In the genomic region with DNA sequence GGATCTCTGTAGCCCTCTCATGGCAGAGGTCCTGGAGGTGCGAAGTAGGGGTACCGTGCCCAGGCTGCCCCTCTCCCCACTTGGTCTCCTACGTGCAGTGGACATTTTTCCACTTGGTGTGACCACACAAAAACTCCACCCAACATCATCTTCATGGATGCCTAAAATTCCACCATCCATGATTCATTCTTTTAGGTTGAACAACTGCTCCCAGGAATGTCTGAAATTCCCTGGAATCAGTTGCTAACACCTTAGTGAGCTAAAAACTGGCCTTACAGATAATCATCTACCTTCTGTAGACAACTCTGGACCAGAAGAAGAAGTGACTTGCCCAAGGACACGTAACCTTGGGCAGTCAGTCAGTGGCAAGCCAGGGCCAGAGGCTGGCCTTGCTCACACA, we compare ENCODE assay signal across 21 cellular contexts. TPM values are rescaled to one million over a fixed set of nuclear protein-coding genes. Genes with fewer than 3 reads are reported as not detected.
DNase-seq lines count a peak whose midpoint lies in the region; ATAC-seq and TF ChIP-seq lines count a peak whose summit lies in the region.
"Had no signal": no experiment of that assay in that cellular context is flagged by ENCODE, and none has a peak within 500 bp of the region (broad histone marks: within the 10 kb centered on the region; RNA-seq: fewer than 3 reads in every experiment).

No MANE protein-coding gene starts in this region.

- H3K27me3 ChIP-seq in RWPE2 (ENCODE audit: insufficient read depth, poor library complexity, severe bottlenecking) (no peaks in the 10 kb centered on the region), tibial nerve (no peaks in the 10 kb centered on the region)
- H3K27me3 ChIP-seq: BLaER1 treated with 17β-estradiol and CSF1 and Interleukin-3, amounts not matched to agents 10 nM and 100 nM; upper lobe of left lung had no signal

- peak; percentile 72 for ATAC-seq in RWPE2 (ENCODE audit: low read depth)
- ATAC-seq in GM18502 (IDR thresholded peaks at IDR 0.05; ENCODE audit: poor library complexity, unreplicated experiment) = no peak
- ATAC-seq: effector memory CD8-positive, alpha-beta T cell; naive thymus-derived CD8-positive, alpha-beta T cell; stimulated activated naive CD8-positive, alpha-beta T cell treated with anti-CD3 and anti-CD28 coated beads, Interleukin-15, amount 100 ng/mL, for 72 hours had no signal

- intact Hi-C loops in activated T-helper 2 cell treated with anti-CD3 and anti-CD28 coated beads, Interferon-gamma antibody, Interleukin-2, Interleukin-4, amounts not matched to agents 10 μg/mL and 5 μg/mL and 100 μg/mL, durations not matched to agents 14 hours and 24 hours and 36 hours (cut with micrococcal nuclease) = no loop called here

- peak overlapping the region; percentile 4; the same call in 1 of the 2 replicates for H3K4me3 Mint-ChIP-seq in HFFc6
- no peak overlapping the region for H3K4me3 Mint-ChIP-seq in activated T-helper 2 cell treated with anti-CD3 and anti-CD28 coated beads, Interferon-gamma antibody, Interleukin-2, Interleukin-4, amounts not matched to agents 10 μg/mL and 5 μg/mL and 100 μg/mL, durations not matched to agents 14 hours and 24 hours and 36 hours (ENCODE audit: low read depth)
- H3K4me3 Mint-ChIP-seq: activated CD4-positive, alpha-beta memory T cell treated with anti-CD3 and anti-CD28 coated beads, Interleukin-2, amount 10 ng/mL, durations not matched to agents 7 days and 5 days; effector memory CD8-positive, alpha-beta T cell; naive thymus-derived CD8-positive, alpha-beta T cell; stimulated activated naive CD8-positive, alpha-beta T cell treated with anti-CD3 and anti-CD28 coated beads, Interleukin-15, amount 100 ng/mL, for 72 hours had no signal

- no peak for TF ChIP-seq POLR2A in tibial nerve (IDR thresholded peaks at IDR 0.05)

- peak overlapping the region; percentile 82 for H3K27ac Mint-ChIP-seq in HFFc6
- no peak overlapping the region for H3K27ac Mint-ChIP-seq in activated T-helper 2 cell treated with anti-CD3 and anti-CD28 coated beads, Interferon-gamma antibody, Interleukin-2, Interleukin-4, amounts not matched to agents 10 μg/mL and 5 μg/mL and 100 μg/mL, durations not matched to agents 14 hours and 24 hours and 36 hours
- H3K27ac Mint-ChIP-seq: activated CD4-positive, alpha-beta memory T cell treated with anti-CD3 and anti-CD28 coated beads, Interleukin-2, amount 10 ng/mL, durations not matched to agents 7 days and 5 days; stimulated activated naive CD8-positive, alpha-beta T cell treated with anti-CD3 and anti-CD28 coated beads, Interleukin-15, amount 100 ng/mL, for 72 hours had no signal

- H3K4me3 ChIP-seq in RWPE2 (ENCODE audit: severe bottlenecking) (no peak overlapping the region), tibial nerve (no peak overlapping the region)
- H3K4me3 ChIP-seq: BLaER1 treated with 17β-estradiol and CSF1 and Interleukin-3, amounts not matched to agents 10 nM and 100 nM; upper lobe of left lung had no signal

- peak; percentile 57 for DNase-seq in HFFc6
- DNase-seq in RWPE2 (ENCODE audit: low spot score) = no peak
- DNase-seq in glomerular visceral epithelial cell (ENCODE audit: extremely low spot score) = peak; percentile 61
- no peak for DNase-seq in tibial nerve (ENCODE audit: low spot score in 2 of 2)
- DNase-seq in activated T-helper 2 cell treated with anti-CD3 and anti-CD28 coated beads, Interferon-gamma antibody, Interleukin-2, Interleukin-4, amounts not matched to agents 10 μg/mL and 5 μg/mL and 100 μg/mL, durations not matched to agents 14 hours and 24 hours and 36 hours (ENCODE audit: low spot score) = no peak
- DNase-seq in activated naive CD4-positive, alpha-beta T cell treated with anti-CD3 and anti-CD28 coated beads, Interleukin-2, amount 50 U/mL, for 16 hours = no peak
- DNase-seq: activated CD4-positive, alpha-beta memory T cell treated with anti-CD3 and anti-CD28 coated beads, Interleukin-2, amount 10 ng/mL, durations not matched to agents 7 days and 5 days; activated CD4-positive, CD25-positive, alpha-beta regulatory T cell; activated naive CD4-positive, alpha-beta T cell treated with Interleukin-2 at 50 U/mL for 16 hours; activated T-cell treated with anti-CD3 and anti-CD28 coated beads, Interleukin-2, amount 50 U/mL, for 1 hour; aorta; effector memory CD8-positive, alpha-beta T cell; naive thymus-derived CD8-positive, alpha-beta T cell; NCI-H1436 treated with DMSO at 0.1 percent for 48 hours; NCI-H2171 treated with DMSO at 0.1 percent for 48 hours; stimulated activated CD4-positive, alpha-beta T cell treated with anti-CD3 and anti-CD28 coated beads, Interleukin-2, amount 100 ng/mL, for 48 hours; stimulated activated naive CD8-positive, alpha-beta T cell treated with anti-CD3 and anti-CD28 coated beads, Interleukin-15, amount 100 ng/mL, for 72 hours; upper lobe of left lung had no signal

- no peak for TF ChIP-seq EP300 in tibial nerve (IDR thresholded peaks at IDR 0.05)

- H3K9me3 Mint-ChIP-seq in HFFc6 = no peaks in the 10 kb centered on the region
- no peaks in the 10 kb centered on the region for H3K9me3 Mint-ChIP-seq in activated T-helper 2 cell treated with anti-CD3 and anti-CD28 coated beads, Interferon-gamma antibody, Interleukin-2, Interleukin-4, amounts not matched to agents 10 μg/mL and 5 μg/mL and 100 μg/mL, durations not matched to agents 14 hours and 24 hours and 36 hours
- H3K9me3 Mint-ChIP-seq: activated CD4-positive, alpha-beta memory T cell treated with anti-CD3 and anti-CD28 coated beads, Interleukin-2, amount 10 ng/mL, durations not matched to agents 7 days and 5 days; effector memory CD8-positive, alpha-beta T cell; naive thymus-derived CD8-positive, alpha-beta T cell; stimulated activated naive CD8-positive, alpha-beta T cell treated with anti-CD3 and anti-CD28 coated beads, Interleukin-15, amount 100 ng/mL, for 72 hours had no signal

- H3K36me3 ChIP-seq in RWPE2 (ENCODE audit: low read depth) (no peaks in the 10 kb centered on the region), tibial nerve (no peaks in the 10 kb centered on the region)
- H3K36me3 ChIP-seq: BLaER1 treated with 17β-estradiol and CSF1 and Interleukin-3, amounts not matched to agents 10 nM and 100 nM; upper lobe of left lung had no signal

- no peak for TF ChIP-seq CTCF in HFFc6 (IDR thresholded peaks at IDR 0.05)
- TF ChIP-seq CTCF in RWPE2 (IDR thresholded peaks at IDR 0.05; ENCODE audit: poor library complexity, severe bottlenecking) = no peak
- TF ChIP-seq CTCF in tibial nerve (IDR thresholded peaks at IDR 0.05) = no peak

- H3K27me3 Mint-ChIP-seq in HFFc6 (ENCODE audit: insufficient read depth) = no peaks in the 10 kb centered on the region
- no peaks in the 10 kb centered on the region for H3K27me3 Mint-ChIP-seq in activated T-helper 2 cell treated with anti-CD3 and anti-CD28 coated beads, Interferon-gamma antibody, Interleukin-2, Interleukin-4, amounts not matched to agents 10 μg/mL and 5 μg/mL and 100 μg/mL, durations not matched to agents 14 hours and 24 hours and 36 hours (ENCODE audit: low read depth)
- H3K27me3 Mint-ChIP-seq: activated CD4-positive, alpha-beta memory T cell treated with anti-CD3 and anti-CD28 coated beads, Interleukin-2, amount 10 ng/mL, durations not matched to agents 7 days and 5 days; naive thymus-derived CD8-positive, alpha-beta T cell; stimulated activated naive CD8-positive, alpha-beta T cell treated with anti-CD3 and anti-CD28 coated beads, Interleukin-15, amount 100 ng/mL, for 72 hours had no signal

- peaks cover 3% of the 10 kb centered on the region; the same call in 1 of the 2 replicates for H3K36me3 Mint-ChIP-seq in HFFc6 (ENCODE audit: low read depth)
- H3K36me3 Mint-ChIP-seq in activated T-helper 2 cell treated with anti-CD3 and anti-CD28 coated beads, Interferon-gamma antibody, Interleukin-2, Interleukin-4, amounts not matched to agents 10 μg/mL and 5 μg/mL and 100 μg/mL, durations not matched to agents 14 hours and 24 hours and 36 hours (ENCODE audit: low read depth) = no peaks in the 10 kb centered on the region
- H3K36me3 Mint-ChIP-seq: naive thymus-derived CD8-positive, alpha-beta T cell had no signal

- peaks cover 66% of the 10 kb centered on the region for H3K4me1 Mint-ChIP-seq in HFFc6 (ENCODE audit: low read depth)
- peaks cover 16% of the 10 kb centered on the region for H3K4me1 Mint-ChIP-seq in activated T-helper 2 cell treated with anti-CD3 and anti-CD28 coated beads, Interferon-gamma antibody, Interleukin-2, Interleukin-4, amounts not matched to agents 10 μg/mL and 5 μg/mL and 100 μg/mL, durations not matched to agents 14 hours and 24 hours and 36 hours (ENCODE audit: low read depth)

- H3K27ac ChIP-seq in RWPE2 (ENCODE audit: poor library complexity, severe bottlenecking) (peak overlapping the region; percentile 72), tibial nerve (peak overlapping the region; percentile 80 to 92 (median 90))
- H3K27ac ChIP-seq: parathyroid adenoma, upper lobe of left lung had no signal

- H3K4me1 ChIP-seq in RWPE2 (ENCODE audit: insufficient read depth, poor library complexity, severe bottlenecking) (peaks cover 10% of the 10 kb centered on the region), tibial nerve (peaks cover 0 to 60% (median 20%) of the 10 kb centered on the region in 4 donors)
- H3K4me1 ChIP-seq: parathyroid adenoma had no signal

- H3K9me3 ChIP-seq in RWPE2 (ENCODE audit: severe bottlenecking) (no peaks in the 10 kb centered on the region), tibial nerve (no peaks in the 10 kb centered on the region)
- H3K9me3 ChIP-seq: BLaER1 treated with 17β-estradiol and CSF1 and Interleukin-3, amounts not matched to agents 10 nM and 100 nM; upper lobe of left lung had no signal

- 69 to 78% methylated on average over 4 of the region's 4 CpGs for WGBS in tibial nerve, 2 donors

RNA-seq across cellular contexts. Expression of gene CLIC4, which starts 32.1 kb away (rescaled TPM):
- total RNA-seq in HFFc6 (2021; fragmentation: NEBNext Ultra II Directional; extraction: Animal tissue kit (Norgen Biotek cat#: 25700)) = 100 to 1,000 TPM; 517 to 729 (median 548) TPM
- 100 to 1,000 TPM; 399 to 688 (median 564) TPM for total RNA-seq in tibial nerve
- 17.9 and 18.2 TPM in 2 replicates for total RNA-seq in activated T-helper 2 cell treated with anti-CD3 and anti-CD28 coated beads, Interferon-gamma antibody, Interleukin-2, Interleukin-4, amounts not matched to agents 10 μg/mL and 5 μg/mL and 100 μg/mL, durations not matched to agents 14 hours and 24 hours and 36 hours

Comparison
In these comparisons a context has a peak if more than half of its experiments do, and no peak if none do; other contexts are left out.
1. DNase-seq: peak in HFFc6 (single experiment) and glomerular visceral epithelial cell (single experiment); none in RWPE2 (single experiment), tibial nerve (0 of 2), activated T-helper 2 cell treated with anti-CD3 and anti-CD28 coated beads, Interferon-gamma antibody, Interleukin-2, Interleukin-4, amounts not matched to agents 10 μg/mL and 5 μg/mL and 100 μg/mL, durations not matched to agents 14 hours and 24 hours and 36 hours (single experiment) and activated naive CD4-positive, alpha-beta T cell treated with anti-CD3 and anti-CD28 coated beads, Interleukin-2, amount 50 U/mL, for 16 hours (single experiment).
2. RNA of gene CLIC4, which starts 32.1 kb away (total RNA-seq): 399 to 688 TPM in tibial nerve and 517 to 729 TPM in HFFc6; 17.9 to 18.2 TPM in activated T-helper 2 cell treated with anti-CD3 and anti-CD28 coated beads, Interferon-gamma antibody, Interleukin-2, Interleukin-4, amounts not matched to agents 10 μg/mL and 5 μg/mL and 100 μg/mL, durations not matched to agents 14 hours and 24 hours and 36 hours; every median in the first group is over 10 times any median in the second.